In genomic region chr4:1841201-1841885, GRCh38 we compare ENCODE assay signal across 19 cellular contexts. TPM values are rescaled to one million over a fixed set of nuclear protein-coding genes. Genes with fewer than 3 reads are reported as not detected.
DNase-seq lines count a peak whose midpoint lies in the region; ATAC-seq and TF ChIP-seq lines count a peak whose summit lies in the region.
"Had no signal": no experiment of that assay in that cellular context is flagged by ENCODE, and none has a peak within 500 bp of the region (broad histone marks: within the 10 kb centered on the region; RNA-seq: fewer than 3 reads in every experiment).

No MANE protein-coding gene starts in this region.

- no TSS peak for BruUV-seq in IMR-90 (replicated peaks; lab: Mats Ljungman, UMichigan)

- intact Hi-C loops in IMR-90 (cut with micrococcal nuclease), result no loop called here

- peaks cover 99% of the 10 kb centered on the region for H4K20me1 ChIP-seq in BLaER1
- H4K20me1 ChIP-seq in IMR-90 (ENCODE audit: insufficient read depth, low read length), result peaks cover 33% of the 10 kb centered on the region

- ATAC-seq in IMR-90 (ENCODE audit: low read depth), result no peak
- ATAC-seq in gastroesophageal sphincter, result peak; percentile 35
- ATAC-seq in HG02623 (IDR thresholded peaks at IDR 0.05; ENCODE audit: unreplicated experiment), result no peak

- no peak overlapping the region for H3K4me3 ChIP-seq in BLaER1
- H3K4me3 ChIP-seq in IMR-90 (ENCODE audit: insufficient read depth, low read depth, low read length), result no peak overlapping the region
- no peak overlapping the region for H3K4me3 ChIP-seq in gastroesophageal sphincter
- no peak overlapping the region for H3K4me3 ChIP-seq in skeletal muscle tissue (ENCODE audit: low read length in 3 of 3)
- H3K4me3 ChIP-seq: A549 had no signal

- H3K9ac ChIP-seq in BLaER1 (no peak overlapping the region), IMR-90 (ENCODE audit: low read depth, low read length) (no peak overlapping the region), skeletal muscle tissue (ENCODE audit: low read depth in 1 of 3, low read length in 3 of 3) (peak overlapping the region in 2 of 3 donors; percentile 8 to 43)

- H3K27me3 ChIP-seq in BLaER1 (no peaks in the 10 kb centered on the region), IMR-90 (ENCODE audit: control insufficient read depth, insufficient read depth, low read length) (no peaks in the 10 kb centered on the region), gastroesophageal sphincter (no peaks in the 10 kb centered on the region), skeletal muscle tissue (ENCODE audit: control insufficient read depth in 3 of 3, insufficient read depth in 3 of 3, low read length in 3 of 3) (no peaks in the 10 kb centered on the region)

- TF ChIP-seq RAD21 in IMR-90 (IDR thresholded peaks at IDR 0.05; ENCODE audit: low read length), result no peak

- H2AFZ ChIP-seq in IMR-90 (replicated peaks; ENCODE audit: low read length, poor library complexity), result peak overlapping the region; percentile 21

- H3K4me1 ChIP-seq in BLaER1 (peaks cover 42% of the 10 kb centered on the region), IMR-90 (ENCODE audit: control insufficient read depth, insufficient read depth, low read length) (peaks cover 21% of the 10 kb centered on the region), gastroesophageal sphincter (peaks cover 0 to 27% (median 0%) of the 10 kb centered on the region in 3 donors), skeletal muscle tissue (ENCODE audit: control insufficient read depth in 3 of 3, insufficient read depth in 3 of 3, low read length in 3 of 3) (peaks cover 0 to 24% (median 21%) of the 10 kb centered on the region in 3 donors)
- H3K4me1 ChIP-seq: A549 had no signal

- in situ Hi-C loops in IMR-90 (cut with MboI; ENCODE audit: low sequenced_read_pairs), result no loop called here

- H3K79me1 ChIP-seq in IMR-90 (ENCODE audit: low read depth in 1 of 2, low read length in 2 of 2), result peaks cover 24 to 69% of the 10 kb centered on the region in 2 experiments

- peak overlapping the region; percentile 37 for H3K4me2 ChIP-seq in BLaER1
- no peak overlapping the region for H3K4me2 ChIP-seq in IMR-90 (ENCODE audit: low read depth, low read length)
- H3K4me2 ChIP-seq: A549 had no signal

- TF ChIP-seq EP300 in gastroesophageal sphincter (IDR thresholded peaks at IDR 0.05), result no peak

- H3K27ac ChIP-seq in BLaER1 (no peak overlapping the region), IMR-90 (ENCODE audit: insufficient read depth, low read length) (peak overlapping the region; percentile 16; the same call in 1 of the 2 replicates), gastroesophageal sphincter (no peak overlapping the region), skeletal muscle tissue (ENCODE audit: low read depth, low read length) (no peak overlapping the region)
- H3K27ac ChIP-seq: A549 had no signal

- dilution Hi-C loops in IMR-90 (cut with HindIII; ENCODE audit: low sequenced_read_pairs, unreplicated experiment), result no loop called here

- H3K18ac ChIP-seq in IMR-90 (ENCODE audit: low read depth, low read length), result no peak overlapping the region

- peak overlapping the region; percentile 49 for H3K4ac ChIP-seq in IMR-90 (ENCODE audit: low read depth, low read length)

- H3K9me3 ChIP-seq in BLaER1, result no peaks in the 10 kb centered on the region
- no peaks in the 10 kb centered on the region for H3K9me3 ChIP-seq in IMR-90 (ENCODE audit: control insufficient read depth, insufficient read depth, low read length)
- no peaks in the 10 kb centered on the region for H3K9me3 ChIP-seq in gastroesophageal sphincter
- H3K9me3 ChIP-seq in skeletal muscle tissue (ENCODE audit: control insufficient read depth in 3 of 3, low read length in 3 of 3), result no peaks in the 10 kb centered on the region
- H3K9me3 ChIP-seq: A549 had no signal

- DNase-seq in IMR-90 (no peak), NCI-H774 (lab: John Stamatoyannopoulos, UW) (no peak), dedifferentiated amniotic fluid mesenchymal stem cell (ENCODE audit: extremely low spot score) (no peak)
- DNase-seq in activated CD4-positive, alpha-beta T cell treated with anti-CD3 and anti-CD28 coated beads, Interleukin-2, amount 50 U/mL, for 4 hours, result no peak
- DNase-seq: Calu3; CD4-positive, CD25-positive, alpha-beta regulatory T cell; DMS53; MV-4-11; NCI-H1417; NCI-H187 treated with DMSO at 0.1 percent for 48 hours; NCI-H69; NK-92 treated with Interleukin-12 subunit alpha and Interleukin-12 subunit beta, amount 100 ng/mL, for 24 hours; SHP77 treated with DMSO at 0.1 percent for 48 hours had no signal

- H3K36me3 ChIP-seq in BLaER1 (peaks cover 98% of the 10 kb centered on the region), IMR-90 (ENCODE audit: control insufficient read depth, insufficient read depth, low read length) (peaks cover 39% of the 10 kb centered on the region), gastroesophageal sphincter (peaks cover 0 to 100% of the 10 kb centered on the region in 2 donors), skeletal muscle tissue (ENCODE audit: control insufficient read depth in 3 of 3, insufficient read depth in 3 of 3, low read length in 3 of 3) (peaks cover 31 to 46% (median 41%) of the 10 kb centered on the region in 3 donors)

- H4K5ac ChIP-seq in IMR-90 (ENCODE audit: low read depth, low read length), result no peak overlapping the region

- H2AK5ac ChIP-seq in IMR-90 (ENCODE audit: low read depth, low read length), result peak overlapping the region; percentile 60; the same call in 1 of the 2 replicates

- TF ChIP-seq CTCF in IMR-90 (conservative IDR thresholded peaks at IDR 0.05; ENCODE audit: low read depth, low read length), result no peak
- TF ChIP-seq CTCF in gastroesophageal sphincter (IDR thresholded peaks at IDR 0.05), result no peak

- CTCF ChIA-PET in IMR-90 (lab: Yijun Ruan, JAX), result no interaction called here

- no peak overlapping the region for H2BK15ac ChIP-seq in IMR-90 (ENCODE audit: low read depth, low read length)

- peaks cover 18% of the 10 kb centered on the region for H3K9me1 ChIP-seq in IMR-90 (ENCODE audit: insufficient read depth, low read length)

- H4K91ac ChIP-seq in IMR-90 (ENCODE audit: insufficient read depth, low read depth, low read length), result no peak overlapping the region; the same call in 1 of the 2 replicates

- peak overlapping the region; percentile 82 for H2AK9ac ChIP-seq in IMR-90 (replicated peaks; ENCODE audit: low read depth, low read length, poor library complexity)

- H2BK5ac ChIP-seq in IMR-90 (ENCODE audit: low read depth, low read length, poor library complexity, severe bottlenecking), result peak overlapping the region; percentile 23

- POLR2A ChIA-PET in IMR-90 (lab: Charles Lee; ENCODE audit: unreplicated experiment), result no interaction called here

- no peak overlapping the region for H3K56ac ChIP-seq in IMR-90 (ENCODE audit: extremely low read depth, insufficient read depth, low read length)

- H4K8ac ChIP-seq in IMR-90 (ENCODE audit: low read depth in 2 of 2, low read length in 2 of 2), result no peak overlapping the region

- 98% methylated on average over 14 of the region's 31 CpGs; no CpG with 5 or more reads in 1 of the 2 experiments for WGBS in IMR-90 (ENCODE audit: extremely low coverage in 2 of 2, insufficient read length in 1 of 2), 2 experiments
- 86 to 88% methylated on average over 5 to 15 of the region's 31 CpGs for WGBS in gastroesophageal sphincter (ENCODE audit: low coverage in 1 of 2), 2 donors

- H2BK120ac ChIP-seq in IMR-90 (ENCODE audit: low read depth, low read length), result no peak overlapping the region; the same call in 1 of the 2 replicates

- TF ChIP-seq POLR2A in IMR-90 (IDR thresholded peaks at IDR 0.05; ENCODE audit: low read depth, low read length) (no peak), gastroesophageal sphincter (IDR thresholded peaks at IDR 0.05) (no peak)

- no peak overlapping the region for H3K23ac ChIP-seq in IMR-90 (ENCODE audit: low read depth, low read length)

- H2BK20ac ChIP-seq in IMR-90 (ENCODE audit: low read depth, low read length), result no peak overlapping the region

- no peak overlapping the region; the same call in 1 of the 2 replicates for H3K14ac ChIP-seq in IMR-90 (replicated peaks; ENCODE audit: low read depth, low read length)

TF ChIP-seq in IMR-90, 13 proteins besides CTCF, POLR2A, EP300 and RAD21:
- TF ChIP-seq ELK1 (IDR thresholded peaks at IDR 0.05; ENCODE audit: borderline replicate concordance, low read depth, low read length), result no peak
- TF ChIP-seq SMC3 (IDR thresholded peaks at IDR 0.05; ENCODE audit: low read depth, low read length), result no peak
- TF ChIP-seq MAZ (IDR thresholded peaks at IDR 0.05; ENCODE audit: borderline replicate concordance, low read depth, low read length), result no peak
- no peak for TF ChIP-seq MAFK (IDR thresholded peaks at IDR 0.05; ENCODE audit: low read depth, low read length)
- TF ChIP-seq FOS (IDR thresholded peaks at IDR 0.05; ENCODE audit: low read depth, low read length), result no peak
- no peak for TF ChIP-seq BHLHE40 (IDR thresholded peaks at IDR 0.05; ENCODE audit: low read depth, low read length)

RNA-seq across cellular contexts. Expression of gene LETM1, which starts 14.6 kb away (rescaled TPM):
- total RNA-seq in IMR-90 (2012; rRNA removed) (49.3 and 68.0 TPM in 2 replicates), gastroesophageal sphincter (10 to 100 TPM; 24.0 to 29.2 (median 26.9) TPM), skeletal muscle tissue (32.4 TPM)
- 25.0 and 28.2 TPM in 2 replicates for polyA plus RNA-seq in IMR-90 (2012; rRNA removed)
- 14.8 and 16.4 TPM in 2 replicates for polyA plus RNA-seq in IMR-90 (2012; cell fraction: cytosol; rRNA removed)
- 60.7 and 127 TPM in 2 replicates for polyA plus RNA-seq in IMR-90 (2012; cell fraction: nucleus; rRNA removed; ENCODE audit: low replicate concordance)

RNA-seq across cellular contexts. Expression of gene NSD2, which starts 29.9 kb away (rescaled TPM):
- total RNA-seq in IMR-90 (2012; rRNA removed) (62.2 and 68.1 TPM in 2 replicates), gastroesophageal sphincter (10 to 100 TPM; 37.8 to 47.3 (median 39.4) TPM), skeletal muscle tissue (41.8 TPM)
- 29.4 and 35.9 TPM in 2 replicates for polyA plus RNA-seq in IMR-90 (2012; rRNA removed)
- polyA plus RNA-seq in IMR-90 (2012; cell fraction: cytosol; rRNA removed), result 16.7 and 21.3 TPM in 2 replicates
- polyA plus RNA-seq in IMR-90 (2012; cell fraction: nucleus; rRNA removed; ENCODE audit: low replicate concordance), result 73.1 and 75.4 TPM in 2 replicates

RNA-seq across cellular contexts. Expression of gene FGFR3, which starts 48.2 kb away (rescaled TPM):
- total RNA-seq in IMR-90 (2012; rRNA removed) (0.18 and 0.28 TPM in 2 replicates), gastroesophageal sphincter (10 to 100 TPM in 1 of 4 donors, 1 to 10 TPM in 3; 1.4 to 17.7 (median 1.8) TPM), skeletal muscle tissue (0.52 TPM)
- polyA plus RNA-seq in IMR-90 (2012; rRNA removed), result 0.67 and 0.93 TPM in 2 replicates
- 0.34 and 0.74 TPM in 2 replicates for polyA plus RNA-seq in IMR-90 (2012; cell fraction: cytosol; rRNA removed)
- 0.93 and 4.6 TPM in 2 replicates for polyA plus RNA-seq in IMR-90 (2012; cell fraction: nucleus; rRNA removed; ENCODE audit: low replicate concordance)
- total RNA-seq: OCI-LY7 had no signal
- polyA plus RNA-seq: CD4-positive, CD25-positive, alpha-beta regulatory T cell had no signal

Comparison
In these comparisons a context has a peak if more than half of its experiments do, and no peak if none do; other contexts are left out.
1. H3K9ac ChIP-seq: peak in skeletal muscle tissue (2 of 3); none in BLaER1 (single experiment) and IMR-90 (single experiment).